Comparison of ENCODE assay signal across 1 cellular context in the genomic region with DNA sequence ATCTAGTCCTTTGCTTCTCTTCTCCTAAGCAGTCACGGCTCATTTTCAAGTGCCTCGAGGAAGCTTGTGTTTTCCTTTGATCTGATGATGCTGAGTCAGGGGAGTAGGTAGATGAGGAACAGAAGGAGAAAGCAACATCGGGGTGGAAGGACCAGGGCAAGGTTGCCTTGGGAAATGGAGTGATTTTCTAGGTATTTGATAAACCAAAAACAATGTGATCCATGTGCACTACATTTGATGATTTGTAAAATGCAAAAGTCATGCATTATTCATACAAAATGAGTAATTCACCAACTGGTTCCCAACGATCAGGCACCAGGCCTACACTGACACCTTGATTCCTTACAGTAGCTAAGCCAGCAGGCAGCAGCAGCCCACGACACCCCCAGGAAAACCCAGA.
A peak's percentile ranks its signal among the peaks of the same experiment; 100 is the strongest.
TF ChIP-seq lines count a peak whose summit lies in the region.

No MANE protein-coding gene starts in this region.

TF ChIP-seq in IMR-90, 13 proteins besides CTCF, POLR2A, EP300 and RAD21 (continued from another document):
- no peak for TF ChIP-seq CHD1 (IDR thresholded peaks at IDR 0.05; ENCODE audit: low read depth, low read length)
- TF ChIP-seq MAFK (IDR thresholded peaks at IDR 0.05; ENCODE audit: low read depth, low read length) = 0 out of 2 replicates have a peak, but pooled peaks have one; percentile 2
